25 cellular contexts compared by ENCODE assay signal in genomic region chr4:108953941-108954340, GRCh38.
"Had no signal": no experiment of that assay in that cellular context is flagged by ENCODE, and none has a peak within 500 bp of the region (broad histone marks: within the 10 kb centered on the region; RNA-seq: fewer than 3 reads in every experiment).

No MANE protein-coding gene starts in this region.

- H3K27me3 ChIP-seq: colonic mucosa, esophagus squamous epithelium, sigmoid colon, spleen, transverse colon, upper lobe of right lung, uterus had no signal

- H3K4me3 ChIP-seq: colonic mucosa, esophagus squamous epithelium, lung, ovary, psoas muscle, sigmoid colon, spleen, thoracic aorta, transverse colon, upper lobe of right lung, uterus had no signal

- H3K36me3 ChIP-seq: colonic mucosa, esophagus squamous epithelium, ovary, sigmoid colon, spleen, thoracic aorta, transverse colon, upper lobe of right lung, uterus had no signal

- DNase-seq: colonic mucosa; effector CD8-positive, alpha-beta T cell; endodermal cell; erythroblast; esophagus squamous epithelium; head of caudate nucleus; natural killer cell; occipital lobe; ovary; posterior cingulate gyrus; psoas muscle; right cardiac atrium; sigmoid colon; spleen; stimulated activated naive B cell treated with anti-CD40 and anti-IgM and Interleukin-4, amounts not matched to agents 10 μg/mL and 1 μg/mL and 100 μg/mL, for 72 hours; transverse colon; upper lobe of right lung; uterus had no signal

- H3K27me3 Mint-ChIP-seq: dendritic cell treated with granulocyte-macrophage colony-stimulating factor and Interleukin-4, amounts not matched to agents 40 ng/mL and 50 ng/mL, for 4 days; stimulated activated naive B cell treated with anti-CD40 and anti-IgM and Interleukin-4, amounts not matched to agents 10 μg/mL and 1 μg/mL and 100 μg/mL, for 72 hours had no signal

- H3K4me1 Mint-ChIP-seq: memory B cell; natural killer cell; stimulated activated naive B cell treated with anti-CD40 and anti-IgM and Interleukin-4, amounts not matched to agents 10 μg/mL and 1 μg/mL and 100 μg/mL, for 72 hours had no signal

- H3K4me3 Mint-ChIP-seq: dendritic cell treated with granulocyte-macrophage colony-stimulating factor and Interleukin-4, amounts not matched to agents 40 ng/mL and 50 ng/mL, for 4 days; endodermal cell; memory B cell; natural killer cell; stimulated activated naive B cell treated with anti-CD40 and anti-IgM and Interleukin-4, amounts not matched to agents 10 μg/mL and 1 μg/mL and 100 μg/mL, for 72 hours; stimulated activated naive CD8-positive, alpha-beta T cell treated with anti-CD3 and anti-CD28 coated beads, Interleukin-15, Interleukin-2, amounts not matched to agents 100 ng/mL and 50 ng/mL, for 24 hours had no signal

- FAIRE-seq: endothelial cell of umbilical vein, keratinocyte had no signal

- H3K9me3 Mint-ChIP-seq: dendritic cell treated with granulocyte-macrophage colony-stimulating factor and Interleukin-4, amounts not matched to agents 40 ng/mL and 50 ng/mL, for 4 days; endodermal cell; memory B cell; stimulated activated naive B cell treated with anti-CD40 and anti-IgM and Interleukin-4, amounts not matched to agents 10 μg/mL and 1 μg/mL and 100 μg/mL, for 72 hours; stimulated activated naive CD8-positive, alpha-beta T cell treated with anti-CD3 and anti-CD28 coated beads, Interleukin-15, Interleukin-2, amounts not matched to agents 100 ng/mL and 50 ng/mL, for 24 hours had no signal

- H3K27ac ChIP-seq: colonic mucosa, esophagus squamous epithelium, ovary, psoas muscle, sigmoid colon, spleen, thoracic aorta, transverse colon, upper lobe of right lung, uterus had no signal

- H3K9me3 ChIP-seq: colonic mucosa, esophagus squamous epithelium, ovary, psoas muscle, sigmoid colon, spleen, thoracic aorta, transverse colon, upper lobe of right lung, uterus had no signal

- H3K27ac Mint-ChIP-seq: dendritic cell treated with granulocyte-macrophage colony-stimulating factor and Interleukin-4, amounts not matched to agents 40 ng/mL and 50 ng/mL, for 4 days; endodermal cell; memory B cell; natural killer cell; stimulated activated naive B cell treated with anti-CD40 and anti-IgM and Interleukin-4, amounts not matched to agents 10 μg/mL and 1 μg/mL and 100 μg/mL, for 72 hours; stimulated activated naive CD8-positive, alpha-beta T cell treated with anti-CD3 and anti-CD28 coated beads, Interleukin-15, Interleukin-2, amounts not matched to agents 100 ng/mL and 50 ng/mL, for 24 hours had no signal

- H3K36me3 Mint-ChIP-seq: memory B cell; natural killer cell; stimulated activated naive B cell treated with anti-CD40 and anti-IgM and Interleukin-4, amounts not matched to agents 10 μg/mL and 1 μg/mL and 100 μg/mL, for 72 hours had no signal

- H3K4me1 ChIP-seq: esophagus squamous epithelium, psoas muscle, sigmoid colon, spleen, transverse colon, upper lobe of right lung, uterus had no signal
